1 cellular context compared by ENCODE assay signal in the genomic region with DNA sequence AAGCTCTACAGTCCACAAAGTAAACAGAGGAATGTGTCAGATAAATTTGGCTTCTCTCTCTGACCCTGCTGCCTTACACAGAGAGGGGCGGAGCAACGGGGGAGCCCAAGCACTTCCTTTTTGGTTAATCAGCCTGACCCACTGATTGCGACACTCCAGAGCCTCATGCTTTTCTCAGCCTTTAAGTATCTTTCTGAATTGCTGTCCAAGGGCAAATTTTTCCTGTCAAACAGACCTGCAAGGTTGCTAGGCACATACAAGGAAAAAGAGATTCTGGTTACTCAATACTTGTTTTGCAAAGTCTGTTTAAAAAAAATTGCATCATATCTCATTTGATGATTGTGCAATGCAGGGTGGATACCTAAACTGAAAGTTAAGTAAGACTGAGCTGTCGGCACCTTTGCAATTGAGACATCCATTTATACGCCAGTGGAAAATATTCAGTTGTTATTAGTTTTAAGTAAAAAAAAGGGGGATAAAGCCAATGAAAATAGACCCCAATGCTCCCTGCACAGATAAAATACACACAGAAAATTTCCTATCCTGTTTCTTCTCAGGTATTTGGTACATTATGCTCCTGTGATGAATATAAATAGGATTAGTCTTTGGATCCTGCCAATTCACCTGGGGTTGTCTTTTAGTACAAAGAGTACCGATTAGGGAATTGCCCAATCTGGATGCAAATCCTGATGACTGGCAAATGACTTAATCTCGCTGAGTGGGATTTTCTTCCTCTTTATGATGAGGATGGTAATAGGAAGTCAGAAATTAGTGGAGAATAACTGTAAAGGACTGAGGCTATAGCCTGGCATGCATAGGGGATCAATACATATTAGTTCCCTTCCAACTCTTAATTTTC.
TF ChIP-seq lines count a peak whose summit lies in the region.

No MANE protein-coding gene starts in this region.

TF ChIP-seq in HepG2, 621 proteins besides CTCF, POLR2A, EP300 and RAD21 (continued from another document and continues in another):
- TF ChIP-seq ZKSCAN1 (IDR thresholded peaks at IDR 0.05; ENCODE audit: low read length) (no peak), UBTF (CRISPR knock-in tag; IDR thresholded peaks at IDR 0.05) (no peak), SMC3 (IDR thresholded peaks at IDR 0.05; ENCODE audit: low read length) (peak; percentile 75; the same call in 1 of the 2 replicates), GFI1 (CRISPR knock-in tag; IDR thresholded peaks at IDR 0.05; ENCODE audit: borderline replicate concordance) (no peak; the same call in 1 of the 2 replicates), MYC (CRISPR knock-in tag; IDR thresholded peaks at IDR 0.05; ENCODE audit: borderline replicate concordance) (no peak), CHCHD3 (CRISPR knock-in tag; IDR thresholded peaks at IDR 0.05) (no peak), DNMT3B (CRISPR knock-in tag; conservative IDR thresholded peaks at IDR 0.05) (peak; percentile 85; the same call in 1 of the 2 replicates), EEA1 (CRISPR knock-in tag; IDR thresholded peaks at IDR 0.05; ENCODE audit: borderline replicate concordance) (no peak), ARNT2 (CRISPR knock-in tag; IDR thresholded peaks at IDR 0.05; ENCODE audit: low read depth) (peak; percentile 77), CBX1 (IDR thresholded peaks at IDR 0.05; ENCODE audit: low read depth) (no peak), FLYWCH1 (CRISPR knock-in tag; IDR thresholded peaks at IDR 0.05) (no peak), NCOR1 (IDR thresholded peaks at IDR 0.05; ENCODE audit: borderline replicate concordance, low read length) (peak; percentile 92), NFIC (IDR thresholded peaks at IDR 0.05; ENCODE audit: low read length) (peak; percentile 59; the same call in 1 of the 2 replicates), PCBP1 (IDR thresholded peaks at IDR 0.05; ENCODE audit: borderline replicate concordance, low read depth, low read length) (no peak), SOX13 (IDR thresholded peaks at IDR 0.05) (no peak), SOX13 (CRISPR knock-in tag; conservative IDR thresholded peaks at IDR 0.05 in 1 of 2, IDR thresholded peaks at IDR 0.05 in 1 of 2) (peak in 1 of 2 experiments; percentile 87; a peak in 2 of 4 replicates), ZNF350 (CRISPR knock-in tag; IDR thresholded peaks at IDR 0.05; ENCODE audit: borderline replicate concordance, low read depth) (no peak), ZFP82 (CRISPR knock-in tag; IDR thresholded peaks at IDR 0.05; ENCODE audit: borderline replicate concordance) (no peak), NFRKB (IDR thresholded peaks at IDR 0.05) (no peak), ZNF367 (CRISPR knock-in tag; IDR thresholded peaks at IDR 0.05; ENCODE audit: borderline replicate concordance) (no peak), IKZF4 (CRISPR knock-in tag; IDR thresholded peaks at IDR 0.05; ENCODE audit: borderline replicate concordance, low read depth, not compliant biosample characterization) (no peak), MXD4 (CRISPR knock-in tag; IDR thresholded peaks at IDR 0.05) (peak; percentile 55; the same call in 1 of the 2 replicates), BCL6 (CRISPR knock-in tag; IDR thresholded peaks at IDR 0.05) (peak; percentile 70), MED13 (CRISPR knock-in tag; IDR thresholded peaks at IDR 0.05) (no peak), ZFX (CRISPR knock-in tag; IDR thresholded peaks at IDR 0.05; ENCODE audit: low read depth) (no peak), HDAC1 (CRISPR knock-in tag; IDR thresholded peaks at IDR 0.05) (peak; percentile 45; the same call in 1 of the 2 replicates), PAX8 (CRISPR knock-in tag; IDR thresholded peaks at IDR 0.05; ENCODE audit: borderline replicate concordance) (no peak), NFYC (CRISPR knock-in tag; IDR thresholded peaks at IDR 0.05) (no peak), CCDC6 (CRISPR knock-in tag; IDR thresholded peaks at IDR 0.05) (no peak), SATB2 (CRISPR knock-in tag; IDR thresholded peaks at IDR 0.05) (no peak)
- TF ChIP-seq, protein P1, sequence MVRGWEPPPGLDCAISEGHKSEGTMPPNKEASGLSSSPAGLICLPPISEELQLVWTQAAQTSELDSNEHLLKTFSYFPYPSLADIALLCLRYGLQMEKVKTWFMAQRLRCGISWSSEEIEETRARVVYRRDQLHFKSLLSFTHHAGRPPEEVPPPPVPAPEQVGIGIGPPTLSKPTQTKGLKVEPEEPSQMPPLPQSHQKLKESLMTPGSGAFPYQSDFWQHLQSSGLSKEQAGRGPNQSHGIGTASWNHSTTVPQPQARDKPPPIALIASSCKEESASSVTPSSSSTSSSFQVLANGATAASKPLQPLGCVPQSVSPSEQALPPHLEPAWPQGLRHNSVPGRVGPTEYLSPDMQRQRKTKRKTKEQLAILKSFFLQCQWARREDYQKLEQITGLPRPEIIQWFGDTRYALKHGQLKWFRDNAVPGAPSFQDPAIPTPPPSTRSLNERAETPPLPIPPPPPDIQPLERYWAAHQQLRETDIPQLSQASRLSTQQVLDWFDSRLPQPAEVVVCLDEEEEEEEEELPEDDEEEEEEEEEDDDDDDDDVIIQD (CRISPR knock-in tag; IDR thresholded peaks at IDR 0.05; ENCODE audit: low read depth), result no peak
- TF ChIP-seq, protein P2, sequence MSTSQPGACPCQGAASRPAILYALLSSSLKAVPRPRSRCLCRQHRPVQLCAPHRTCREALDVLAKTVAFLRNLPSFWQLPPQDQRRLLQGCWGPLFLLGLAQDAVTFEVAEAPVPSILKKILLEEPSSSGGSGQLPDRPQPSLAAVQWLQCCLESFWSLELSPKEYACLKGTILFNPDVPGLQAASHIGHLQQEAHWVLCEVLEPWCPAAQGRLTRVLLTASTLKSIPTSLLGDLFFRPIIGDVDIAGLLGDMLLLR (CRISPR knock-in tag; IDR thresholded peaks at IDR 0.05), result no peak
- TF ChIP-seq, protein P3, sequence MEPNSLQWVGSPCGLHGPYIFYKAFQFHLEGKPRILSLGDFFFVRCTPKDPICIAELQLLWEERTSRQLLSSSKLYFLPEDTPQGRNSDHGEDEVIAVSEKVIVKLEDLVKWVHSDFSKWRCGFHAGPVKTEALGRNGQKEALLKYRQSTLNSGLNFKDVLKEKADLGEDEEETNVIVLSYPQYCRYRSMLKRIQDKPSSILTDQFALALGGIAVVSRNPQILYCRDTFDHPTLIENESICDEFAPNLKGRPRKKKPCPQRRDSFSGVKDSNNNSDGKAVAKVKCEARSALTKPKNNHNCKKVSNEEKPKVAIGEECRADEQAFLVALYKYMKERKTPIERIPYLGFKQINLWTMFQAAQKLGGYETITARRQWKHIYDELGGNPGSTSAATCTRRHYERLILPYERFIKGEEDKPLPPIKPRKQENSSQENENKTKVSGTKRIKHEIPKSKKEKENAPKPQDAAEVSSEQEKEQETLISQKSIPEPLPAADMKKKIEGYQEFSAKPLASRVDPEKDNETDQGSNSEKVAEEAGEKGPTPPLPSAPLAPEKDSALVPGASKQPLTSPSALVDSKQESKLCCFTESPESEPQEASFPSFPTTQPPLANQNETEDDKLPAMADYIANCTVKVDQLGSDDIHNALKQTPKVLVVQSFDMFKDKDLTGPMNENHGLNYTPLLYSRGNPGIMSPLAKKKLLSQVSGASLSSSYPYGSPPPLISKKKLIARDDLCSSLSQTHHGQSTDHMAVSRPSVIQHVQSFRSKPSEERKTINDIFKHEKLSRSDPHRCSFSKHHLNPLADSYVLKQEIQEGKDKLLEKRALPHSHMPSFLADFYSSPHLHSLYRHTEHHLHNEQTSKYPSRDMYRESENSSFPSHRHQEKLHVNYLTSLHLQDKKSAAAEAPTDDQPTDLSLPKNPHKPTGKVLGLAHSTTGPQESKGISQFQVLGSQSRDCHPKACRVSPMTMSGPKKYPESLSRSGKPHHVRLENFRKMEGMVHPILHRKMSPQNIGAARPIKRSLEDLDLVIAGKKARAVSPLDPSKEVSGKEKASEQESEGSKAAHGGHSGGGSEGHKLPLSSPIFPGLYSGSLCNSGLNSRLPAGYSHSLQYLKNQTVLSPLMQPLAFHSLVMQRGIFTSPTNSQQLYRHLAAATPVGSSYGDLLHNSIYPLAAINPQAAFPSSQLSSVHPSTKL (CRISPR knock-in tag; IDR thresholded peaks at IDR 0.05), result peak; percentile 98
- TF ChIP-seq, protein P4, sequence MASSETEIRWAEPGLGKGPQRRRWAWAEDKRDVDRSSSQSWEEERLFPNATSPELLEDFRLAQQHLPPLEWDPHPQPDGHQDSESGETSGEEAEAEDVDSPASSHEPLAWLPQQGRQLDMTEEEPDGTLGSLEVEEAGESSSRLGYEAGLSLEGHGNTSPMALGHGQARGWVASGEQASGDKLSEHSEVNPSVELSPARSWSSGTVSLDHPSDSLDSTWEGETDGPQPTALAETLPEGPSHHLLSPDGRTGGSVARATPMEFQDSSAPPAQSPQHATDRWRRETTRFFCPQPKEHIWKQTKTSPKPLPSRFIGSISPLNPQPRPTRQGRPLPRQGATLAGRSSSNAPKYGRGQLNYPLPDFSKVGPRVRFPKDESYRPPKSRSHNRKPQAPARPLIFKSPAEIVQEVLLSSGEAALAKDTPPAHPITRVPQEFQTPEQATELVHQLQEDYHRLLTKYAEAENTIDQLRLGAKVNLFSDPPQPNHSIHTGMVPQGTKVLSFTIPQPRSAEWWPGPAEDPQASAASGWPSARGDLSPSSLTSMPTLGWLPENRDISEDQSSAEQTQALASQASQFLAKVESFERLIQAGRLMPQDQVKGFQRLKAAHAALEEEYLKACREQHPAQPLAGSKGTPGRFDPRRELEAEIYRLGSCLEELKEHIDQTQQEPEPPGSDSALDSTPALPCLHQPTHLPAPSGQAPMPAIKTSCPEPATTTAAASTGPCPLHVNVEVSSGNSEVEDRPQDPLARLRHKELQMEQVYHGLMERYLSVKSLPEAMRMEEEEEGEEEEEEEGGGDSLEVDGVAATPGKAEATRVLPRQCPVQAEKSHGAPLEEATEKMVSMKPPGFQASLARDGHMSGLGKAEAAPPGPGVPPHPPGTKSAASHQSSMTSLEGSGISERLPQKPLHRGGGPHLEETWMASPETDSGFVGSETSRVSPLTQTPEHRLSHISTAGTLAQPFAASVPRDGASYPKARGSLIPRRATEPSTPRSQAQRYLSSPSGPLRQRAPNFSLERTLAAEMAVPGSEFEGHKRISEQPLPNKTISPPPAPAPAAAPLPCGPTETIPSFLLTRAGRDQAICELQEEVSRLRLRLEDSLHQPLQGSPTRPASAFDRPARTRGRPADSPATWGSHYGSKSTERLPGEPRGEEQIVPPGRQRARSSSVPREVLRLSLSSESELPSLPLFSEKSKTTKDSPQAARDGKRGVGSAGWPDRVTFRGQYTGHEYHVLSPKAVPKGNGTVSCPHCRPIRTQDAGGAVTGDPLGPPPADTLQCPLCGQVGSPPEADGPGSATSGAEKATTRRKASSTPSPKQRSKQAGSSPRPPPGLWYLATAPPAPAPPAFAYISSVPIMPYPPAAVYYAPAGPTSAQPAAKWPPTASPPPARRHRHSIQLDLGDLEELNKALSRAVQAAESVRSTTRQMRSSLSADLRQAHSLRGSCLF (CRISPR knock-in tag; IDR thresholded peaks at IDR 0.05; ENCODE audit: borderline replicate concordance), result no peak
- TF ChIP-seq, protein P5, sequence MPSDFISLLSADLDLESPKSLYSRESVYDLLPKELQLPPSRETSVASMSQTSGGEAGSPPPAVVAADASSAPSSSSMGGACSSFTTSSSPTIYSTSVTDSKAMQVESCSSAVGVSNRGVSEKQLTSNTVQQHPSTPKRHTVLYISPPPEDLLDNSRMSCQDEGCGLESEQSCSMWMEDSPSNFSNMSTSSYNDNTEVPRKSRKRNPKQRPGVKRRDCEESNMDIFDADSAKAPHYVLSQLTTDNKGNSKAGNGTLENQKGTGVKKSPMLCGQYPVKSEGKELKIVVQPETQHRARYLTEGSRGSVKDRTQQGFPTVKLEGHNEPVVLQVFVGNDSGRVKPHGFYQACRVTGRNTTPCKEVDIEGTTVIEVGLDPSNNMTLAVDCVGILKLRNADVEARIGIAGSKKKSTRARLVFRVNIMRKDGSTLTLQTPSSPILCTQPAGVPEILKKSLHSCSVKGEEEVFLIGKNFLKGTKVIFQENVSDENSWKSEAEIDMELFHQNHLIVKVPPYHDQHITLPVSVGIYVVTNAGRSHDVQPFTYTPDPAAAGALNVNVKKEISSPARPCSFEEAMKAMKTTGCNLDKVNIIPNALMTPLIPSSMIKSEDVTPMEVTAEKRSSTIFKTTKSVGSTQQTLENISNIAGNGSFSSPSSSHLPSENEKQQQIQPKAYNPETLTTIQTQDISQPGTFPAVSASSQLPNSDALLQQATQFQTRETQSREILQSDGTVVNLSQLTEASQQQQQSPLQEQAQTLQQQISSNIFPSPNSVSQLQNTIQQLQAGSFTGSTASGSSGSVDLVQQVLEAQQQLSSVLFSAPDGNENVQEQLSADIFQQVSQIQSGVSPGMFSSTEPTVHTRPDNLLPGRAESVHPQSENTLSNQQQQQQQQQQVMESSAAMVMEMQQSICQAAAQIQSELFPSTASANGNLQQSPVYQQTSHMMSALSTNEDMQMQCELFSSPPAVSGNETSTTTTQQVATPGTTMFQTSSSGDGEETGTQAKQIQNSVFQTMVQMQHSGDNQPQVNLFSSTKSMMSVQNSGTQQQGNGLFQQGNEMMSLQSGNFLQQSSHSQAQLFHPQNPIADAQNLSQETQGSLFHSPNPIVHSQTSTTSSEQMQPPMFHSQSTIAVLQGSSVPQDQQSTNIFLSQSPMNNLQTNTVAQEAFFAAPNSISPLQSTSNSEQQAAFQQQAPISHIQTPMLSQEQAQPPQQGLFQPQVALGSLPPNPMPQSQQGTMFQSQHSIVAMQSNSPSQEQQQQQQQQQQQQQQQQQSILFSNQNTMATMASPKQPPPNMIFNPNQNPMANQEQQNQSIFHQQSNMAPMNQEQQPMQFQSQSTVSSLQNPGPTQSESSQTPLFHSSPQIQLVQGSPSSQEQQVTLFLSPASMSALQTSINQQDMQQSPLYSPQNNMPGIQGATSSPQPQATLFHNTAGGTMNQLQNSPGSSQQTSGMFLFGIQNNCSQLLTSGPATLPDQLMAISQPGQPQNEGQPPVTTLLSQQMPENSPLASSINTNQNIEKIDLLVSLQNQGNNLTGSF (CRISPR knock-in tag; IDR thresholded peaks at IDR 0.05), result no peak
- TF ChIP-seq, protein P6, sequence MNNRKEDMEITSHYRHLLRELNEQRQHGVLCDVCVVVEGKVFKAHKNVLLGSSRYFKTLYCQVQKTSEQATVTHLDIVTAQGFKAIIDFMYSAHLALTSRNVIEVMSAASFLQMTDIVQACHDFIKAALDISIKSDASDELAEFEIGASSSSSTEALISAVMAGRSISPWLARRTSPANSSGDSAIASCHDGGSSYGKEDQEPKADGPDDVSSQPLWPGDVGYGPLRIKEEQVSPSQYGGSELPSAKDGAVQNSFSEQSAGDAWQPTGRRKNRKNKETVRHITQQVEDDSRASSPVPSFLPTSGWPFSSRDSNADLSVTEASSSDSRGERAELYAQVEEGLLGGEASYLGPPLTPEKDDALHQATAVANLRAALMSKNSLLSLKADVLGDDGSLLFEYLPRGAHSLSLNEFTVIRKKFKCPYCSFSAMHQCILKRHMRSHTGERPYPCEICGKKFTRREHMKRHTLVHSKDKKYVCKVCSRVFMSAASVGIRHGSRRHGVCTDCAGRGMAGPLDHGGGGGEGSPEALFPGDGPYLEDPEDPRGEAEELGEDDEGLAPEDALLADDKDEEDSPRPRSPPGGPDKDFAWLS (CRISPR knock-in tag; IDR thresholded peaks at IDR 0.05; ENCODE audit: borderline replicate concordance), result no peak
